In the genomic region with DNA sequence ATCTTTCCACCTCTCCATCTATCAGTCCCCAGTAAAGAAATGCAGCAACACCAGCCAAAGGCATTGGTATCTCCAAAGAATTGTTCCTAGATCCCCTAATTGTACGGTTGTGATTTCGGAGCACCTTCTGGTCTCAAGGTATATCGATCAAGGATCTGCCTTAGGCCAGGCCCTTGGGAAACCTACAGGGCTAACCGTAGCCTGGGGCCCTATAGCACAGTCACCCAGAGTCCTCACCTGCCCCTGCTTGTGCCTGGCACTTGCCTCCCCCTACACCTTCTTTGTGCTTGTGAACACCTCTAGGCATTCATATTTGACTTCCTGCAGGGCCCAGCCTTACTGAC, we compare ENCODE assay signal across 8 cellular contexts. TPM values are rescaled to one million over a fixed set of nuclear protein-coding genes. Genes with fewer than 3 reads are reported as not detected.
DNase-seq lines count a peak whose midpoint lies in the region; ATAC-seq, FAIRE-seq and TF ChIP-seq lines count a peak whose summit lies in the region.

No MANE protein-coding gene starts in this region.

- POLR2A ChIA-PET in HCT116 (lab: Charles Lee): interaction anchor here (1.2 to 7.5 kb wide), 4 partner anchors 21 to 71 kb away, joined by 3 to 63 read pairs (median 4); partner anchors contain the start of genes BORCS6 and CTC1

- H3K9ac ChIP-seq in HCT116 (ENCODE audit: low read length): no peak overlapping the region

- TF ChIP-seq POLR2A in HCT116 (IDR thresholded peaks at IDR 0.05; ENCODE audit: borderline replicate concordance, extremely low read depth, insufficient read depth, insufficient read length): no peak

- ATAC-seq in HCT116 (no peak), naive B cell (ENCODE audit: low read depth in 2 of 2) (no peak)

- FAIRE-seq in HTR-8/SVneo (lab: Jason Lieb, UNC): no peak

- no peak overlapping the region; a peak in 1 of 4 replicates for H3K4me3 ChIP-seq in HCT116 (replicated peaks in 1 of 2; ENCODE audit: low read depth in 1 of 2, low read length in 2 of 2)

- CTCF ChIA-PET in HCT116 (lab: Charles Lee): interaction anchor here (1.3 to 1.8 kb wide), 2 partner anchors 21 to 74 kb away, joined by 4 to 6 read pairs; partner anchors contain the start of gene CTC1

- no TSS peak for BruUV-seq in HCT116 (replicated peaks; lab: Mats Ljungman, UMichigan)

- no peaks in the 10 kb centered on the region for H3K79me2 ChIP-seq in HCT116 (ENCODE audit: insufficient read depth, low read length)

- H3K27me3 Mint-ChIP-seq in naive B cell: peaks cover 0 to 4% (median 3%) of the 10 kb centered on the region in 3 donors

- no peaks in the 10 kb centered on the region for H3K9me3 ChIP-seq in HCT116 (ENCODE audit: control insufficient read depth in 1 of 2, insufficient read depth in 1 of 2, low read depth in 1 of 2, low read length in 2 of 2)

- no peak for TF ChIP-seq RAD21 in HCT116 (IDR thresholded peaks at IDR 0.05; ENCODE audit: low read depth)

- intact Hi-C loops in HCT116 (cut with micrococcal nuclease): loop anchor here (2.0 to 10.0 kb wide), 2 partner anchors 20 to 148 kb away; partner anchors contain the start of gene KRABD2

- no peaks in the 10 kb centered on the region for H3K9me2 ChIP-seq in HCT116 (ENCODE audit: insufficient read depth)

- no peaks in the 10 kb centered on the region for H4K20me1 ChIP-seq in HCT116 (ENCODE audit: insufficient read depth)

- RAD21 ChIA-PET in HCT116 (lab: Charles Lee; ENCODE audit: low non-redundant PET in 1 of 2, low total read pairs in 2 of 2, uncharacterized antibody in 2 of 2, unreplicated experiment in 2 of 2): interaction anchor here in 1 of 2 experiments (0.6 kb wide), 1 partner anchor 88 kb away, joined by 4 read pairs; no protein-coding TSS in a partner anchor

- peaks cover 51 to 57% (median 55%) of the 10 kb centered on the region in 3 donors for H3K4me1 Mint-ChIP-seq in naive B cell

- H2AFZ ChIP-seq in HCT116 (ENCODE audit: low read depth, low read length, poor library complexity, severe bottlenecking): no peak overlapping the region

- TF ChIP-seq CTCF in 22Rv1 (IDR thresholded peaks at IDR 0.05): no peak
- no peak for TF ChIP-seq CTCF in HCT116 (IDR thresholded peaks at IDR 0.05 in 2 of 3, conservative IDR thresholded peaks at IDR 0.05 in 1 of 3; ENCODE audit: borderline replicate concordance in 1 of 3, insufficient read depth in 1 of 3, low read depth in 2 of 3, low read length in 2 of 3)

- peaks cover 29 to 38% of the 10 kb centered on the region in 2 experiments for H3K36me3 ChIP-seq in HCT116 (ENCODE audit: control insufficient read depth in 1 of 2, insufficient read depth in 2 of 2, low read length in 2 of 2)

- H3K27ac ChIP-seq in 22Rv1: peak overlapping the region; percentile 98
- H3K27ac ChIP-seq in HCT116 (ENCODE audit: low read depth, low read length): peak overlapping the region; percentile 52
- H3K27ac ChIP-seq in caudate nucleus (ENCODE audit: low read depth, low read length): peak overlapping the region; percentile 90

- H3K4me3 Mint-ChIP-seq in naive B cell: peak overlapping the region; percentile 2 to 88 (median 54)

- DNase-seq in HCT116 (ENCODE audit: low read depth, low spot score) (no peak), caudate nucleus (lab: John Stamatoyannopoulos, UW) (no peak), naive B cell (no peak), kidney tubule cell (ENCODE audit: low spot score) (no peak), HTR-8/SVneo (ENCODE audit: insufficient read length, low spot score) (no peak), SIG-M5 (lab: John Stamatoyannopoulos, UW) (no peak), C1 segment of cervical spinal cord (lab: John Stamatoyannopoulos, UW) (no peak)

- no peaks in the 10 kb centered on the region for H3K27me3 ChIP-seq in HCT116 (ENCODE audit: insufficient read depth, low read length)

- peaks cover 27 to 57% of the 10 kb centered on the region in 2 donors for H3K36me3 Mint-ChIP-seq in naive B cell

- peak overlapping the region in 5 of 6 donors; percentile 3 to 100 (median 48) for H3K27ac Mint-ChIP-seq in naive B cell

- peak overlapping the region; percentile 54 for H3K4me2 ChIP-seq in HCT116 (ENCODE audit: low read length)

- peaks cover 19 to 53% of the 10 kb centered on the region in 2 experiments for H3K4me1 ChIP-seq in HCT116 (ENCODE audit: control insufficient read depth in 1 of 2, insufficient read depth in 2 of 2, low read length in 2 of 2)

- peaks cover 0 to 7% (median 0%) of the 10 kb centered on the region in 7 donors for H3K9me3 Mint-ChIP-seq in naive B cell

TF ChIP-seq in HCT116, 20 proteins besides CTCF, POLR2A, EP300 and RAD21:
- TF ChIP-seq EGR1 (IDR thresholded peaks at IDR 0.05; ENCODE audit: low read depth): no peak

RNA-seq across cellular contexts. Expression of gene AURKB, which starts 16.8 kb away (rescaled TPM):
- 141 TPM for total RNA-seq in HCT116 (2021; ENCODE audit: unreplicated experiment)
- 216 and 232 TPM in 2 replicates for polyA plus RNA-seq in HCT116 (2012)
- not detected for polyA plus RNA-seq in naive B cell (ENCODE audit: low read depth in 6 of 6)

RNA-seq across cellular contexts. Expression of gene CTC1, which starts 20.6 kb away (rescaled TPM):
- total RNA-seq in HCT116 (2021; ENCODE audit: unreplicated experiment): 80.4 TPM
- 22.8 and 31.9 TPM in 2 replicates for polyA plus RNA-seq in HCT116 (2012)
- 10 to 100 TPM; 13.5 to 34.9 (median 22.3) TPM for polyA plus RNA-seq in naive B cell (ENCODE audit: low read depth in 6 of 6)

RNA-seq across cellular contexts. Expression of gene PFAS, which starts 21.9 kb away (rescaled TPM):
- total RNA-seq in HCT116 (2021; ENCODE audit: unreplicated experiment): 80.6 TPM
- 21.2 and 22.3 TPM in 2 replicates for polyA plus RNA-seq in HCT116 (2012)
- 10 to 100 TPM; 11.6 to 29.8 (median 17.9) TPM for polyA plus RNA-seq in naive B cell (ENCODE audit: low read depth in 6 of 6)

RNA-seq across cellular contexts. Expression of gene BORCS6, which starts 37.2 kb away (rescaled TPM):
- 6.4 TPM for total RNA-seq in HCT116 (2021; ENCODE audit: unreplicated experiment)
- polyA plus RNA-seq in HCT116 (2012): 4.7 and 5.4 TPM in 2 replicates
- 10 to 100 TPM; 14.8 to 24.2 (median 20.4) TPM for polyA plus RNA-seq in naive B cell (ENCODE audit: low read depth in 6 of 6)

RNA-seq across cellular contexts. Expression of gene TMEM107, which starts 51.0 kb away (rescaled TPM):
- 30.1 TPM for total RNA-seq in HCT116 (2021; ENCODE audit: unreplicated experiment)
- 30.8 and 40.9 TPM in 2 replicates for polyA plus RNA-seq in HCT116 (2012)
- 10 to 100 TPM; 29.9 to 42.3 (median 34.7) TPM for polyA plus RNA-seq in naive B cell (ENCODE audit: low read depth in 6 of 6)
